In the genomic region with DNA sequence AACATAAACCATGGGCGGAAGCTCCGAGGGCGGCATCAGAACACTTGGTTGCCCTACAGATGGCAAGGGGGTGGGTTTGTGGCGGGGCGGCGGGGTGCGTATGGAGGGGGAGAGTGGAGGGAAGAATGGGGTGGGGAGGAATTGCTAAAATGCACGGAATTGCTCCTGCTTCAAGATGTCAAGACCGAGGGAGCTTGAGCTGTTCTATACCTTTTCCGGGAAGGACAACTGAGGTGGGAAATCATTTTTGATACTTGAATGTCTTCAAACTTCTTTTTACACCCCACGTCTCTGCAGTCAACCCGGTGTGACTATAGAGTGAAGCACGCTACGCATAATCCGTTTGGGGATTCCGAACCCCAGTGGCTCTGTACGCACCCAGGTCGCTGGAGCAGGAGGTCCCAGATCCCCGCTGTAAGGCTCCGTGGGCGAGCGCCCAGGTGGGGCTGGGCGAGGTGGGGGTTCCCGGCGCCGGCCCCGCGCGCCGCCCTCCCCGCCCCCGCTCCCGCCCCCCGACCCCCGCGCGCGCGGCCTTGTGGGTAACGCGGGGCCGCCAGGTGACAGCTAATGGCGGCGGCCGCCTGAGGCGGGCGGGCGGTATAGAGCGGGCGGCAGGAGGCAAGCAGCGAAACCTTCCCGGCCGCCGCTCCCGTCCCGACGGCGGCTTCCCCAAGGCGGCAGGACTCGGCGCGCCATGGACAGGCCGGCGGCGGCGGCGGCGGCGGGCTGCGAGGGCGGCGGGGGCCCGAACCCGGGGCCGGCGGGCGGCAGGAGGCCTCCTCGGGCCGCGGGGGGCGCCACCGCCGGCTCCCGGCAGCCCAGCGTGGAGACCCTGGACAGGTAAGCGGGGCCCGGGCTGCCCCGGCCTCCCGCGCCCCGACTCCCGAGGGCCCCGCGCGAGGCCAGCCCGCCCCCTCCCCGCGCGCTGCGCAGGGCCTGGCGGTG, we compare ENCODE assay signal across 8 cellular contexts. TPM values are rescaled to one million over a fixed set of nuclear protein-coding genes. Genes with fewer than 3 reads are reported as not detected.
DNase-seq lines count a peak whose midpoint lies in the region; ATAC-seq and TF ChIP-seq lines count a peak whose summit lies in the region.

TSS of gene MTMR1 (plus strand) at position 560 of the 945 bp plus-strand sequence. CDS start at position 695, 135 bp downstream.

- TF ChIP-seq RAD21 in liver (IDR thresholded peaks at IDR 0.05), result no peak

- H3K9ac ChIP-seq in DND-41 (ENCODE audit: low read depth, low read length) (peak within 1 kb of the TSS; percentile 79), liver (ENCODE audit: low read depth in 1 of 2, low read length in 2 of 2) (peak within 1 kb of the TSS; percentile 54 to 69)

- H3K36me3 Mint-ChIP-seq in IgD-negative memory B cell, result no peaks in the 10 kb centered on the region

- DNase-seq in DND-41, result peak; percentile 76
- peak; percentile 63 for DNase-seq in WERI-Rb-1
- DNase-seq in stimulated activated CD8-positive, alpha-beta memory T cell treated with anti-CD3 and anti-CD28 coated beads, Interleukin-4, amount 100 ng/mL, for 24 hours (ENCODE audit: low read depth), result peak; percentile 36
- DNase-seq in SIG-M5 (lab: John Stamatoyannopoulos, UW), result no peak

- ATAC-seq in DND-41 (ENCODE audit: insufficient read depth, low read depth) (peak; percentile 53), GM21526 (IDR thresholded peaks at IDR 0.05; ENCODE audit: low FRiP score, unreplicated experiment) (peak; percentile 38)

- H3K36me3 ChIP-seq in DND-41 (ENCODE audit: insufficient read depth, low read length) (peaks cover 15% of the 10 kb centered on the region; the same call in 1 of the 2 replicates), WERI-Rb-1 (peaks cover 26% of the 10 kb centered on the region), liver (ENCODE audit: control insufficient read depth in 4 of 4, insufficient read depth in 3 of 4, low read depth in 1 of 4, low read length in 3 of 4) (peaks cover 0 to 2% (median 0%) of the 10 kb centered on the region in 4 donors)

- H2AFZ ChIP-seq in DND-41 (ENCODE audit: low read depth, low read length), result peak within 1 kb of the TSS; percentile 68

- H3K4me3 ChIP-seq in DND-41 (ENCODE audit: low read depth in 1 of 2, low read length in 2 of 2), result peak within 1 kb of the TSS; percentile 38 to 57; a peak in 3 of 4 replicates
- peak within 1 kb of the TSS; percentile 66 for H3K4me3 ChIP-seq in WERI-Rb-1 (ENCODE audit: low read depth, low read length)
- H3K4me3 ChIP-seq in liver (ENCODE audit: low read depth in 1 of 3, low read length in 3 of 3), result peak within 1 kb of the TSS; percentile 78 to 85 (median 79)

- peak within 1 kb of the TSS; percentile 66 for H3K4me2 ChIP-seq in DND-41 (ENCODE audit: insufficient read depth, low read length)

- H3K27ac Mint-ChIP-seq in IgD-negative memory B cell, result peak within 1 kb of the TSS; percentile 99

- peaks cover 53% of the 10 kb centered on the region for H3K79me2 ChIP-seq in DND-41 (ENCODE audit: insufficient read depth, low read length)

- under 1% methylated on average over 97 of the region's 101 CpGs for WGBS in liver

- H3K9me3 ChIP-seq in DND-41 (ENCODE audit: insufficient read depth, low read length, severe bottlenecking) (no peaks in the 10 kb centered on the region), WERI-Rb-1 (ENCODE audit: severe bottlenecking) (no peaks in the 10 kb centered on the region), liver (ENCODE audit: control insufficient read depth in 4 of 4, low read length in 3 of 4) (peaks cover 0 to 7% (median 3%) of the 10 kb centered on the region in 4 donors)

- H3K27me3 ChIP-seq in DND-41 (ENCODE audit: insufficient read depth, low read length, poor library complexity), result no peaks in the 10 kb centered on the region
- H3K27me3 ChIP-seq in WERI-Rb-1 (ENCODE audit: insufficient read depth, low read depth, severe bottlenecking), result peaks cover 12% of the 10 kb centered on the region
- H3K27me3 ChIP-seq in liver (ENCODE audit: control insufficient read depth in 4 of 4, insufficient read depth in 4 of 4, low read length in 3 of 4), result no peaks in the 10 kb centered on the region

- H3K4me1 ChIP-seq in DND-41 (ENCODE audit: insufficient read depth, low read length) (peaks cover 82% of the 10 kb centered on the region), liver (ENCODE audit: control insufficient read depth in 4 of 4, insufficient read depth in 4 of 4, low read length in 3 of 4) (peaks cover 2 to 12% (median 4%) of the 10 kb centered on the region in 4 donors)

- no peaks in the 10 kb centered on the region for H3K9me3 Mint-ChIP-seq in IgD-negative memory B cell

- peaks cover 22 to 43% (median 29%) of the 10 kb centered on the region in 3 donors for H3K4me1 Mint-ChIP-seq in IgD-negative memory B cell

- peak within 1 kb of the TSS; percentile 91 to 97 (median 95) for H3K4me3 Mint-ChIP-seq in IgD-negative memory B cell

- H3K27me3 Mint-ChIP-seq in IgD-negative memory B cell, result peaks cover 1% of the 10 kb centered on the region

- H3K27ac ChIP-seq in DND-41 (ENCODE audit: low read length) (peak within 1 kb of the TSS; percentile 99), WERI-Rb-1 (peak within 1 kb of the TSS; percentile 89), cingulate gyrus (ENCODE audit: low read depth, low read length) (peak within 1 kb of the TSS; percentile 69), liver (ENCODE audit: low read depth in 1 of 2, low read length in 2 of 2) (peak within 1 kb of the TSS; percentile 78 to 80)

- peaks cover 3% of the 10 kb centered on the region; the same call in 1 of the 2 replicates for H4K20me1 ChIP-seq in DND-41 (ENCODE audit: insufficient read depth, low read length)

- TF ChIP-seq CTCF in DND-41 (IDR thresholded peaks at IDR 0.05; ENCODE audit: borderline replicate concordance, extremely low read depth, low read length, poor library complexity, severe bottlenecking), result no peak
- TF ChIP-seq CTCF in WERI-Rb-1 (IDR thresholded peaks at IDR 0.05; ENCODE audit: low read depth, low read length), result no peak
- no peak for TF ChIP-seq CTCF in liver (IDR thresholded peaks at IDR 0.05; ENCODE audit: low read depth, low read length, missing input control)

TF ChIP-seq in liver, 16 proteins besides CTCF, POLR2A, EP300 and RAD21:
- TF ChIP-seq, protein P1, sequence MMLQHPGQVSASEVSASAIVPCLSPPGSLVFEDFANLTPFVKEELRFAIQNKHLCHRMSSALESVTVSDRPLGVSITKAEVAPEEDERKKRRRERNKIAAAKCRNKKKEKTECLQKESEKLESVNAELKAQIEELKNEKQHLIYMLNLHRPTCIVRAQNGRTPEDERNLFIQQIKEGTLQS (IDR thresholded peaks at IDR 0.05), result no peak
- TF ChIP-seq NR2F2 (IDR thresholded peaks at IDR 0.05) (no peak), HNF4G (IDR thresholded peaks at IDR 0.05) (no peak), YY1 (IDR thresholded peaks at IDR 0.05) (peak; percentile 34)
- TF ChIP-seq, protein P2, sequence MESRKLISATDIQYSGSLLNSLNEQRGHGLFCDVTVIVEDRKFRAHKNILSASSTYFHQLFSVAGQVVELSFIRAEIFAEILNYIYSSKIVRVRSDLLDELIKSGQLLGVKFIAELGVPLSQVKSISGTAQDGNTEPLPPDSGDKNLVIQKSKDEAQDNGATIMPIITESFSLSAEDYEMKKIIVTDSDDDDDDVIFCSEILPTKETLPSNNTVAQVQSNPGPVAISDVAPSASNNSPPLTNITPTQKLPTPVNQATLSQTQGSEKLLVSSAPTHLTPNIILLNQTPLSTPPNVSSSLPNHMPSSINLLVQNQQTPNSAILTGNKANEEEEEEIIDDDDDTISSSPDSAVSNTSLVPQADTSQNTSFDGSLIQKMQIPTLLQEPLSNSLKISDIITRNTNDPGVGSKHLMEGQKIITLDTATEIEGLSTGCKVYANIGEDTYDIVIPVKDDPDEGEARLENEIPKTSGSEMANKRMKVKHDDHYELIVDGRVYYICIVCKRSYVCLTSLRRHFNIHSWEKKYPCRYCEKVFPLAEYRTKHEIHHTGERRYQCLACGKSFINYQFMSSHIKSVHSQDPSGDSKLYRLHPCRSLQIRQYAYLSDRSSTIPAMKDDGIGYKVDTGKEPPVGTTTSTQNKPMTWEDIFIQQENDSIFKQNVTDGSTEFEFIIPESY (IDR thresholded peaks at IDR 0.05), result no peak

RNA-seq across cellular contexts. Expression of gene MTMR1, which starts in this region (rescaled TPM):
- polyA plus RNA-seq in IgD-negative memory B cell, result 19.0 TPM
- total RNA-seq in liver, result 10 to 100 TPM; 10.3 to 13.4 TPM
- 1 to 10 TPM; 2.5 to 5.3 TPM for polyA plus RNA-seq in liver
